In genomic region chr15:67254238-67255175, GRCh38 we compare ENCODE assay signal across 1 cellular context.
TF ChIP-seq lines count a peak whose summit lies in the region.

TSS of gene AAGAB (minus strand) at chr15:67254661. CDS start at chr15:67254631, 30 bp downstream.
TSS of gene IQCH (plus strand) at chr15:67254786. CDS start at chr15:67254897, 111 bp downstream.

TF ChIP-seq in HepG2, 621 proteins besides CTCF, POLR2A, EP300 and RAD21 (continued from another document and continues in another):
- TF ChIP-seq, protein P1, sequence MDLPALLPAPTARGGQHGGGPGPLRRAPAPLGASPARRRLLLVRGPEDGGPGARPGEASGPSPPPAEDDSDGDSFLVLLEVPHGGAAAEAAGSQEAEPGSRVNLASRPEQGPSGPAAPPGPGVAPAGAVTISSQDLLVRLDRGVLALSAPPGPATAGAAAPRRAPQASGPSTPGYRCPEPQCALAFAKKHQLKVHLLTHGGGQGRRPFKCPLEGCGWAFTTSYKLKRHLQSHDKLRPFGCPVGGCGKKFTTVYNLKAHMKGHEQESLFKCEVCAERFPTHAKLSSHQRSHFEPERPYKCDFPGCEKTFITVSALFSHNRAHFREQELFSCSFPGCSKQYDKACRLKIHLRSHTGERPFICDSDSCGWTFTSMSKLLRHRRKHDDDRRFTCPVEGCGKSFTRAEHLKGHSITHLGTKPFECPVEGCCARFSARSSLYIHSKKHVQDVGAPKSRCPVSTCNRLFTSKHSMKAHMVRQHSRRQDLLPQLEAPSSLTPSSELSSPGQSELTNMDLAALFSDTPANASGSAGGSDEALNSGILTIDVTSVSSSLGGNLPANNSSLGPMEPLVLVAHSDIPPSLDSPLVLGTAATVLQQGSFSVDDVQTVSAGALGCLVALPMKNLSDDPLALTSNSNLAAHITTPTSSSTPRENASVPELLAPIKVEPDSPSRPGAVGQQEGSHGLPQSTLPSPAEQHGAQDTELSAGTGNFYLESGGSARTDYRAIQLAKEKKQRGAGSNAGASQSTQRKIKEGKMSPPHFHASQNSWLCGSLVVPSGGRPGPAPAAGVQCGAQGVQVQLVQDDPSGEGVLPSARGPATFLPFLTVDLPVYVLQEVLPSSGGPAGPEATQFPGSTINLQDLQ (CRISPR knock-in tag; IDR thresholded peaks at IDR 0.05), result 0 out of 2 replicates have a peak, but pooled peaks have one; percentile 62
- TF ChIP-seq ZBTB33 (CRISPR knock-in tag; IDR thresholded peaks at IDR 0.05) (peak; percentile 44; the same call in 1 of the 2 replicates), ZNF253 (CRISPR knock-in tag; IDR thresholded peaks at IDR 0.05; ENCODE audit: borderline replicate concordance) (no peak), GRHL1 (CRISPR knock-in tag; conservative IDR thresholded peaks at IDR 0.05) (no peak), ZZZ3 (CRISPR knock-in tag; IDR thresholded peaks at IDR 0.05; ENCODE audit: borderline replicate concordance) (0 out of 2 replicates have a peak, but pooled peaks have one; percentile 68), FOXC1 (CRISPR knock-in tag; IDR thresholded peaks at IDR 0.05; ENCODE audit: borderline replicate concordance) (peak; percentile 59; the same call in 1 of the 2 replicates), THYN1 (CRISPR knock-in tag; IDR thresholded peaks at IDR 0.05; ENCODE audit: borderline replicate concordance, low read depth) (no peak), SMARCC2 (IDR thresholded peaks at IDR 0.05) (no peak), ZNF598 (CRISPR knock-in tag; IDR thresholded peaks at IDR 0.05; ENCODE audit: borderline replicate concordance) (peak; percentile 79; the same call in 1 of the 2 replicates), ZFP91 (CRISPR knock-in tag; IDR thresholded peaks at IDR 0.05; ENCODE audit: borderline replicate concordance) (peak; percentile 88; the same call in 1 of the 2 replicates), FOXO1 (CRISPR knock-in tag; IDR thresholded peaks at IDR 0.05) (no peak; the same call in 1 of the 2 replicates), JDP2 (CRISPR knock-in tag; IDR thresholded peaks at IDR 0.05; ENCODE audit: borderline replicate concordance) (no peak), YEATS4 (CRISPR knock-in tag; IDR thresholded peaks at IDR 0.05; ENCODE audit: borderline replicate concordance) (peak; percentile 37; the same call in 1 of the 2 replicates), RARA (CRISPR knock-in tag; IDR thresholded peaks at IDR 0.05) (0 out of 2 replicates have a peak, but pooled peaks have one; percentile 22), ZNF616 (CRISPR knock-in tag; IDR thresholded peaks at IDR 0.05; ENCODE audit: low read depth) (0 out of 2 replicates have a peak, but pooled peaks have one; percentile 63), GATA4 (IDR thresholded peaks at IDR 0.05; ENCODE audit: borderline replicate concordance, low read depth) (no peak), SIN3B (IDR thresholded peaks at IDR 0.05; ENCODE audit: low read length) (peak; percentile 64), ZNF800 (CRISPR knock-in tag; IDR thresholded peaks at IDR 0.05) (peak; percentile 79; the same call in 1 of the 2 replicates), ZNF691 (CRISPR knock-in tag; IDR thresholded peaks at IDR 0.05; ENCODE audit: borderline replicate concordance, low read depth) (peak; percentile 87), UBTF (CRISPR knock-in tag; IDR thresholded peaks at IDR 0.05) (peak; percentile 89), KDM4B (CRISPR knock-in tag; IDR thresholded peaks at IDR 0.05) (no peak; the same call in 1 of the 2 replicates)
- TF ChIP-seq, protein P2, sequence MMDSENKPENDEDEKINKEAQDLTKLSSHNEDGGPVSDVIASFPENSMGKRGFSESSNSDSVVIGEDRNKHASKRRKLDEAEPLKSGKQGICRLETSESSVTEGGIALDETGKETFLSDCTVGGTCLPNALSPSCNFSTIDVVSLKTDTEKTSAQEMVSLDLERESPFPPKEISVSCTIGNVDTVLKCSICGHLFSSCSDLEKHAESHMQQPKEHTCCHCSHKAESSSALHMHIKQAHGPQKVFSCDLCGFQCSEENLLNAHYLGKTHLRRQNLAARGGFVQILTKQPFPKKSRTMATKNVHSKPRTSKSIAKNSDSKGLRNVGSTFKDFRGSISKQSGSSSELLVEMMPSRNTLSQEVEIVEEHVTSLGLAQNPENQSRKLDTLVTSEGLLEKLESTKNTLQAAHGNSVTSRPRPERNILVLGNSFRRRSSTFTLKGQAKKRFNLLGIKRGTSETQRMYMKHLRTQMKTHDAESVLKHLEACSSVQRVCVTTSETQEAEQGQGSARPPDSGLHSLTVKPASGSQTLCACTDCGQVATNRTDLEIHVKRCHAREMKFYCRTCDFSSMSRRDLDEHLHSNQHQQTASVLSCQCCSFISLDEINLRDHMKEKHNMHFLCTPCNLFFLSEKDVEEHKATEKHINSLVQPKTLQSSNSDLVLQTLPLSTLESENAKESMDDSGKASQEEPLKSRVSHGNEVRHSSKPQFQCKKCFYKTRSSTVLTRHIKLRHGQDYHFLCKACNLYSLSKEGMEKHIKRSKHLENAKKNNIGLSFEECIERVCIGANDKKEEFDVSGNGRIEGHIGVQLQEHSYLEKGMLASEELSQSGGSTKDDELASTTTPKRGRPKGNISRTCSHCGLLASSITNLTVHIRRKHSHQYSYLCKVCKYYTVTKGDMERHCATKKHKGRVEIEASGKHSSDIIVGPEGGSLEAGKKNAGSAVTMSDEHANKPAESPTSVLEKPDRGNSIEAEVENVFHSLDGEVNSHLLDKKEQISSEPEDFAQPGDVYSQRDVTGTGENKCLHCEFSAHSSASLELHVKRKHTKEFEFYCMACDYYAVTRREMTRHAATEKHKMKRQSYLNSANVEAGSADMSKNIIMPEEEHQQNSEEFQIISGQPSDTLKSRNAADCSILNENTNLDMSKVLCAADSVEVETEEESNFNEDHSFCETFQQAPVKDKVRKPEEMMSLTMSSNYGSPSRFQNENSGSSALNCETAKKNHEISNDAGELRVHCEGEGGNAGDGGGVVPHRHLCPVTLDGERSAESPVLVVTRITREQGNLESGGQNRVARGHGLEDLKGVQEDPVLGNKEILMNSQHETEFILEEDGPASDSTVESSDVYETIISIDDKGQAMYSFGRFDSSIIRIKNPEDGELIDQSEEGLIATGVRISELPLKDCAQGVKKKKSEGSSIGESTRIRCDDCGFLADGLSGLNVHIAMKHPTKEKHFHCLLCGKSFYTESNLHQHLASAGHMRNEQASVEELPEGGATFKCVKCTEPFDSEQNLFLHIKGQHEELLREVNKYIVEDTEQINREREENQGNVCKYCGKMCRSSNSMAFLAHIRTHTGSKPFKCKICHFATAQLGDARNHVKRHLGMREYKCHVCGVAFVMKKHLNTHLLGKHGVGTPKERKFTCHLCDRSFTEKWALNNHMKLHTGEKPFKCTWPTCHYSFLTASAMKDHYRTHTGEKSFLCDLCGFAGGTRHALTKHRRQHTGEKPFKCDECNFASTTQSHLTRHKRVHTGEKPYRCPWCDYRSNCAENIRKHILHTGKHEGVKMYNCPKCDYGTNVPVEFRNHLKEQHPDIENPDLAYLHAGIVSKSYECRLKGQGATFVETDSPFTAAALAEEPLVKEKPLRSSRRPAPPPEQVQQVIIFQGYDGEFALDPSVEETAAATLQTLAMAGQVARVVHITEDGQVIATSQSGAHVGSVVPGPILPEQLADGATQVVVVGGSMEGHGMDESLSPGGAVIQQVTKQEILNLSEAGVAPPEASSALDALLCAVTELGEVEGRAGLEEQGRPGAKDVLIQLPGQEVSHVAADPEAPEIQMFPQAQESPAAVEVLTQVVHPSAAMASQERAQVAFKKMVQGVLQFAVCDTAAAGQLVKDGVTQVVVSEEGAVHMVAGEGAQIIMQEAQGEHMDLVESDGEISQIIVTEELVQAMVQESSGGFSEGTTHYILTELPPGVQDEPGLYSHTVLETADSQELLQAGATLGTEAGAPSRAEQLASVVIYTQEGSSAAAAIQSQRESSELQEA (CRISPR knock-in tag; IDR thresholded peaks at IDR 0.05; ENCODE audit: not compliant biosample characterization), result peak; percentile 95
- TF ChIP-seq, protein P3, sequence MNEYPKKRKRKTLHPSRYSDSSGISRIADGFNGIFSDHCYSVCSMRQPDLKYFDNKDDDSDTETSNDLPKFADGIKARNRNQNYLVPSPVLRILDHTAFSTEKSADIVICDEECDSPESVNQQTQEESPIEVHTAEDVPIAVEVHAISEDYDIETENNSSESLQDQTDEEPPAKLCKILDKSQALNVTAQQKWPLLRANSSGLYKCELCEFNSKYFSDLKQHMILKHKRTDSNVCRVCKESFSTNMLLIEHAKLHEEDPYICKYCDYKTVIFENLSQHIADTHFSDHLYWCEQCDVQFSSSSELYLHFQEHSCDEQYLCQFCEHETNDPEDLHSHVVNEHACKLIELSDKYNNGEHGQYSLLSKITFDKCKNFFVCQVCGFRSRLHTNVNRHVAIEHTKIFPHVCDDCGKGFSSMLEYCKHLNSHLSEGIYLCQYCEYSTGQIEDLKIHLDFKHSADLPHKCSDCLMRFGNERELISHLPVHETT (CRISPR knock-in tag; conservative IDR thresholded peaks at IDR 0.05), result 0 out of 2 replicates have a peak, but pooled peaks have one; percentile 42
